1 cellular context compared by ENCODE assay signal in genomic region chr15:65077981-65078352, GRCh38.
TF ChIP-seq lines count a peak whose summit lies in the region.

No MANE protein-coding gene starts in this region.

TF ChIP-seq in GM12878, 131 proteins besides CTCF, POLR2A, EP300 and RAD21:
- no peak for TF ChIP-seq EED (IDR thresholded peaks at IDR 0.05; ENCODE audit: low read depth)
- no peak for TF ChIP-seq RUNX3 (IDR thresholded peaks at IDR 0.05; ENCODE audit: low read length)
- TF ChIP-seq IRF5 (IDR thresholded peaks at IDR 0.05; ENCODE audit: borderline replicate concordance), result no peak
- TF ChIP-seq IRF4 (IDR thresholded peaks at IDR 0.05; ENCODE audit: low read depth, low read length), result no peak
- peak; percentile 85; the same call in 1 of the 2 replicates for TF ChIP-seq ZSCAN29 (IDR thresholded peaks at IDR 0.05)
- peak; percentile 46; the same call in 1 of the 2 replicates for TF ChIP-seq SMC3 (IDR thresholded peaks at IDR 0.05; ENCODE audit: borderline replicate concordance, low read length)
